In the genomic region with DNA sequence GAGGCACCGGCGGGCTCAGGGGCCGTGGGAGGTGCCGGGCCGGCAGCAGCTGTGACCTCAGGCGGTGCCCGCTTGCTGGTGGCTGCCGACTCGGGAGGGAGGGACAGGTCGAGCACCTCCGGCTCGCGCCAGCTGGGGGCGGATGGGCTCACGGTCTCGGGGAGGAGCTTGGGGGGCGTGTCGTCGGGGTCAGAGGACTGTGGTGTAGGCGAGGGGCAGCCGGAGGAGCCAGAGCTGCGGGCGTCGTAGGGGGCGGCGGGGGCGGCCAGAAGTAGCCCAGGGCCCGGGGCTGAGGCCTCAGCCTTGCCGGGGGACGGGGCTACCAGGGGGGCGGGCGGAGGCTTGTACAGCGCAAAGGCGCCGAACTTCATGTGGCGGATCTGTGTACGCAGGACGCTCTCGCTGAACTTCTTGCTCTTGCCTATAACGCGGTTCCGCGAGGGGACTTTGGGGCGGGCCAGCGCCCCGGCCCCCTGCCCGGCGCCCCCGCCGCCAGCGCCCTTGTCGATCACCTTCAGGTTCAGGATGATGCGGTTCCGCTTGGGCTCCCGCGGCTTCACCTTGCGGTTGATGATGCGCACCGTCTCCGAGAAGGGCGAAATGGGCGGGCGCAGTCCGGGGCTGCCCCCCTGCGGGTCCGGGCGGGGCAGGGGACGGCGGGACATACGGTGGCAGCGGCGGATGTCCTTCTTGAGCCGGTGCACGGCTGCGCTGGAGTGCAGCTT, we compare ENCODE assay signal across 1 cellular context.
TF ChIP-seq lines count a peak whose summit lies in the region.

No MANE protein-coding gene starts in this region.

TF ChIP-seq in H1, 55 proteins besides CTCF, POLR2A, EP300 and RAD21:
- TF ChIP-seq SP4 (IDR thresholded peaks at IDR 0.05; ENCODE audit: low read length), result no peak
- no peak for TF ChIP-seq BACH1 (IDR thresholded peaks at IDR 0.05; ENCODE audit: low read length)
- TF ChIP-seq RFX5 (IDR thresholded peaks at IDR 0.05; ENCODE audit: borderline replicate concordance, low read depth, low read length), result no peak
- no peak for TF ChIP-seq KDM4A (IDR thresholded peaks at IDR 0.05; ENCODE audit: low read depth, low read length, severe bottlenecking)
- TF ChIP-seq YY1 (IDR thresholded peaks at IDR 0.05; ENCODE audit: low read depth, low read length), result no peak
- TF ChIP-seq MAFK (IDR thresholded peaks at IDR 0.05; ENCODE audit: low read depth, low read length), result no peak
- no peak for TF ChIP-seq RBBP5 (IDR thresholded peaks at IDR 0.05; ENCODE audit: borderline replicate concordance, low read depth, low read length)
- TF ChIP-seq GABPA (IDR thresholded peaks at IDR 0.05; ENCODE audit: borderline replicate concordance, insufficient read depth, low read length), result no peak
- TF ChIP-seq TCF12 (IDR thresholded peaks at IDR 0.05; ENCODE audit: low read depth, low read length), result no peak
- TF ChIP-seq ZNF274 (IDR thresholded peaks at IDR 0.05; ENCODE audit: borderline replicate concordance, extremely low read depth, low read length), result no peak
- TF ChIP-seq, protein P1, sequence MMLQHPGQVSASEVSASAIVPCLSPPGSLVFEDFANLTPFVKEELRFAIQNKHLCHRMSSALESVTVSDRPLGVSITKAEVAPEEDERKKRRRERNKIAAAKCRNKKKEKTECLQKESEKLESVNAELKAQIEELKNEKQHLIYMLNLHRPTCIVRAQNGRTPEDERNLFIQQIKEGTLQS (IDR thresholded peaks at IDR 0.05; ENCODE audit: insufficient read depth, low read depth, low read length), result no peak
